Comparison of ENCODE assay signal across 12 cellular contexts in genomic region chr19:3604987-3605343, GRCh38. TPM values are rescaled to one million over a fixed set of nuclear protein-coding genes. Genes with fewer than 3 reads are reported as not detected.
DNase-seq lines count a peak whose midpoint lies in the region; ATAC-seq and TF ChIP-seq lines count a peak whose summit lies in the region.
"Had no signal": no experiment of that assay in that cellular context is flagged by ENCODE, and none has a peak within 500 bp of the region (broad histone marks: within the 10 kb centered on the region; RNA-seq: fewer than 3 reads in every experiment).

No MANE protein-coding gene starts in this region.

- H3K27ac Mint-ChIP-seq in Caco-2 (ENCODE audit: unreplicated experiment), result no peak overlapping the region
- H3K27ac Mint-ChIP-seq: activated T-helper 1 cell treated with anti-CD3 and anti-CD28 coated beads, Interleukin-12 subunit alpha, Interleukin-12 subunit beta, Interleukin-2, Interleukin-4 antibody, amounts not matched to agents 30 ng/mL and 10 ng/mL and 1 ng/mL, durations not matched to agents 14 hours and 24 hours and 36 hours; dendritic cell treated with granulocyte-macrophage colony-stimulating factor and Interleukin-4, amounts not matched to agents 40 ng/mL and 50 ng/mL, for 4 days had no signal

- H3K36me3 ChIP-seq in OCI-LY7 (ENCODE audit: insufficient read depth, low read length), result peaks cover 5% of the 10 kb centered on the region
- H3K36me3 ChIP-seq in spleen, result peaks cover 0 to 6% (median 5%) of the 10 kb centered on the region in 6 donors
- H3K36me3 ChIP-seq in Caco-2 (ENCODE audit: control insufficient read depth, insufficient read depth, low read length), result no peaks in the 10 kb centered on the region

- POLR2A ChIA-PET in OCI-LY7 (lab: Charles Lee) (interaction anchor here (1.1 kb wide), 1 partner anchor 48 kb away, joined by 4 read pairs; no protein-coding TSS in a partner anchor), Caco-2 (lab: Charles Lee) (no interaction called here)

- no peaks in the 10 kb centered on the region for H3K9me3 ChIP-seq in OCI-LY7 (ENCODE audit: low read length)
- H3K9me3 ChIP-seq in spleen, result no peaks in the 10 kb centered on the region
- no peaks in the 10 kb centered on the region for H3K9me3 ChIP-seq in Caco-2

- peak overlapping the region; percentile 42 for H2AFZ ChIP-seq in OCI-LY7 (ENCODE audit: low read length)

- no peak overlapping the region for H3K4me3 Mint-ChIP-seq in Caco-2 (ENCODE audit: unreplicated experiment)
- H3K4me3 Mint-ChIP-seq: activated T-helper 1 cell treated with anti-CD3 and anti-CD28 coated beads, Interleukin-12 subunit alpha, Interleukin-12 subunit beta, Interleukin-2, Interleukin-4 antibody, amounts not matched to agents 30 ng/mL and 10 ng/mL and 1 ng/mL, durations not matched to agents 14 hours and 24 hours and 36 hours; dendritic cell treated with granulocyte-macrophage colony-stimulating factor and Interleukin-4, amounts not matched to agents 40 ng/mL and 50 ng/mL, for 4 days had no signal

- H3K4me1 Mint-ChIP-seq in Caco-2 (ENCODE audit: low read depth, unreplicated experiment), result no peaks in the 10 kb centered on the region

- H3K4me2 ChIP-seq in OCI-LY7 (ENCODE audit: low read length), result peak overlapping the region; percentile 3; the same call in 1 of the 2 replicates

- intact Hi-C loops in OCI-LY7 (cut with micrococcal nuclease; ENCODE audit: unreplicated experiment), result no loop called here
- intact Hi-C loops in spleen (cut with DNase I; ENCODE audit: low total_unique reads), result no loop called here
- intact Hi-C loops in Caco-2 (cut with micrococcal nuclease; ENCODE audit: unreplicated experiment), result no loop called here

- TF ChIP-seq POLR2A in spleen (IDR thresholded peaks at IDR 0.05), result no peak

- DNase-seq in GM12865 (ENCODE audit: low read depth) (peak; percentile 33), OCI-LY7 (ENCODE audit: low spot score) (peak; percentile 40), coronary artery (ENCODE audit: low spot score) (no peak), spleen (peak; percentile 84), Caco-2 (no peak), RPMI8226 (no peak)
- DNase-seq: DMS153, NCI-H1417 treated with DMSO at 0.1 percent for 48 hours had no signal

- H3K27me3 ChIP-seq in spleen (replicated peaks in 1 of 7) (peaks cover 0 to 43% (median 13%) of the 10 kb centered on the region in 7 donors), Caco-2 (replicated peaks; ENCODE audit: control insufficient read depth, insufficient read depth, low read length) (no peaks in the 10 kb centered on the region)

- WGBS in spleen, 5 donors, result 0 to 12% (median 5%) methylated on average over 8 to 11 of the region's 11 CpGs

- H3K4me3 ChIP-seq in GM12865 (ENCODE audit: low read depth, low read length) (no peak overlapping the region), OCI-LY7 (ENCODE audit: low read depth, low read length, poor library complexity, severe bottlenecking) (no peak overlapping the region), coronary artery (peak overlapping the region; percentile 84), spleen (peak overlapping the region in 6 of 8 donors; percentile 19 to 77 (median 58)), Caco-2 (ENCODE audit: low read depth, low read length) (no peak overlapping the region)

- ATAC-seq in GM18511 (IDR thresholded peaks at IDR 0.05; ENCODE audit: unreplicated experiment) (no peak), GM18867 (IDR thresholded peaks at IDR 0.05; ENCODE audit: unreplicated experiment) (no peak)

- H3K9me3 Mint-ChIP-seq in Caco-2 (ENCODE audit: unreplicated experiment), result no peaks in the 10 kb centered on the region
- H3K9me3 Mint-ChIP-seq: activated T-helper 1 cell treated with anti-CD3 and anti-CD28 coated beads, Interleukin-12 subunit alpha, Interleukin-12 subunit beta, Interleukin-2, Interleukin-4 antibody, amounts not matched to agents 30 ng/mL and 10 ng/mL and 1 ng/mL, durations not matched to agents 14 hours and 24 hours and 36 hours had no signal

- peaks cover 6% of the 10 kb centered on the region for H3K36me3 Mint-ChIP-seq in Caco-2 (ENCODE audit: insufficient read depth, unreplicated experiment)

- BruUV-seq in OCI-LY7 (replicated peaks; lab: Mats Ljungman, UMichigan) (no TSS peak), Caco-2 (replicated peaks; lab: Mats Ljungman, UMichigan) (no TSS peak)

- no peaks in the 10 kb centered on the region for H3K79me2 ChIP-seq in OCI-LY7 (ENCODE audit: insufficient read depth, low read depth, low read length)

- no peaks in the 10 kb centered on the region for H3K27me3 Mint-ChIP-seq in Caco-2 (ENCODE audit: insufficient read depth, unreplicated experiment)

- peaks cover 21% of the 10 kb centered on the region for H3K4me1 ChIP-seq in OCI-LY7 (ENCODE audit: insufficient read depth, low read length, poor library complexity, severe bottlenecking)
- H3K4me1 ChIP-seq in spleen, result peaks cover 38 to 79% (median 68%) of the 10 kb centered on the region in 6 donors
- H3K4me1 ChIP-seq in Caco-2, result peaks cover 5% of the 10 kb centered on the region; the same call in 1 of the 2 replicates

- CTCF ChIA-PET in OCI-LY7 (lab: Charles Lee; ENCODE audit: unreplicated experiment), result no interaction called here
- CTCF ChIA-PET in Caco-2 (lab: Charles Lee), result no interaction called here

- no peak for TF ChIP-seq CTCF in GM12865 (IDR thresholded peaks at IDR 0.05; ENCODE audit: insufficient read depth, low read depth, low read length, missing control alignments)
- TF ChIP-seq CTCF in OCI-LY7 (conservative IDR thresholded peaks at IDR 0.05; ENCODE audit: low read length), result no peak
- TF ChIP-seq CTCF in coronary artery (IDR thresholded peaks at IDR 0.05), result no peak
- TF ChIP-seq CTCF in spleen (IDR thresholded peaks at IDR 0.05 in 8 of 11, conservative IDR thresholded peaks at IDR 0.05 in 3 of 11), result no peak
- TF ChIP-seq CTCF in Caco-2 (IDR thresholded peaks at IDR 0.05; ENCODE audit: insufficient read depth in 1 of 2, low read depth in 1 of 2, low read length in 1 of 2, severe bottlenecking in 1 of 2, unreplicated experiment in 1 of 2), result no peak

- H3K9me2 ChIP-seq in OCI-LY7 (ENCODE audit: insufficient read depth, low read length), result no peaks in the 10 kb centered on the region

- H3K27ac ChIP-seq in OCI-LY7 (ENCODE audit: low read depth, low read length, poor library complexity, severe bottlenecking) (no peak overlapping the region), coronary artery (peak overlapping the region; percentile 92 to 96), spleen (peak overlapping the region in 6 of 8 donors; percentile 27 to 88 (median 72))

- H4K20me1 ChIP-seq in OCI-LY7 (ENCODE audit: insufficient read depth, low read length), result no peaks in the 10 kb centered on the region

RNA-seq across cellular contexts. Expression of gene TBXA2R, which starts 1.7 kb away (rescaled TPM):
- total RNA-seq in OCI-LY7 (2014; rRNA removed; shearing (Covaris generic)), result not detected in 2 replicates
- not detected in 2 replicates for total RNA-seq in OCI-LY7 (2022)
- 10 to 100 TPM in 5 of 7 donors, 1 to 10 TPM in 2; 8.7 to 16.1 (median 11.6) TPM for total RNA-seq in spleen
- polyA plus RNA-seq in spleen, result 1 to 10 TPM; 2.1 to 4.4 (median 3.8) TPM
- 0.11 TPM in 1 of 2 replicates, not detected in the other for total RNA-seq in Caco-2 (2022)

RNA-seq across cellular contexts. Expression of gene GIPC3, which starts 19.7 kb away (rescaled TPM):
- total RNA-seq in OCI-LY7 (2014; rRNA removed; shearing (Covaris generic)), result not detected in 2 replicates
- total RNA-seq in OCI-LY7 (2022) (not detected in 2 replicates), spleen (1 to 10 TPM; 3.4 to 9.2 (median 5.4) TPM), Caco-2 (2022) (not detected in 2 replicates)
- polyA plus RNA-seq in spleen, result 1 to 10 TPM in 1 of 3 donors, under 1 TPM in 2; 0.80 to 2.3 (median 0.96) TPM

RNA-seq across cellular contexts. Expression of gene CACTIN, which starts 21.6 kb away (rescaled TPM):
- total RNA-seq in OCI-LY7 (2014; rRNA removed; shearing (Covaris generic)), result 35.9 and 38.6 TPM in 2 replicates
- total RNA-seq in OCI-LY7 (2022) (33.0 and 34.2 TPM in 2 replicates), spleen (10 to 100 TPM; 18.9 to 27.1 (median 25.7) TPM), Caco-2 (2022) (32.2 and 33.9 TPM in 2 replicates)
- polyA plus RNA-seq in spleen, result 10 to 100 TPM; 10.8 to 21.1 (median 12.0) TPM

RNA-seq across cellular contexts. Expression of gene HMG20B, which starts 32.2 kb away (rescaled TPM):
- 105 and 119 TPM in 2 replicates for total RNA-seq in OCI-LY7 (2014; rRNA removed; shearing (Covaris generic))
- total RNA-seq in OCI-LY7 (2022) (91.0 and 108 TPM in 2 replicates), spleen (10 to 100 TPM; 49.4 to 74.1 (median 62.8) TPM), Caco-2 (2022) (33.9 and 34.5 TPM in 2 replicates)
- polyA plus RNA-seq in spleen, result 10 to 100 TPM; 52.4 to 82.2 (median 71.4) TPM

RNA-seq across cellular contexts. Expression of gene MFSD12, which starts 47.6 kb away (rescaled TPM):
- total RNA-seq in OCI-LY7 (2014; rRNA removed; shearing (Covaris generic)), result 74.4 and 79.4 TPM in 2 replicates
- 72.6 and 78.8 TPM in 2 replicates for total RNA-seq in OCI-LY7 (2022)
- 100 to 1,000 TPM in 3 of 7 donors, 10 to 100 TPM in 4; 62.8 to 131 (median 98.6) TPM for total RNA-seq in spleen
- 10 to 100 TPM; 31.0 to 63.9 (median 37.6) TPM for polyA plus RNA-seq in spleen
- 60.6 and 61.7 TPM in 2 replicates for total RNA-seq in Caco-2 (2022)

Comparison
In these comparisons a context has a peak if more than half of its experiments do, and no peak if none do; other contexts are left out.
1. DNase-seq: peak in GM12865 (single experiment), OCI-LY7 (single experiment) and spleen (single experiment); none in coronary artery (single experiment), Caco-2 (0 of 2) and RPMI8226 (single experiment).
2. H3K4me3 ChIP-seq: peak in coronary artery (single experiment) and spleen (6 of 8); none in GM12865 (single experiment), OCI-LY7 (single experiment) and Caco-2 (single experiment).